Comparison of ENCODE assay signal across 19 cellular contexts in the genomic region with DNA sequence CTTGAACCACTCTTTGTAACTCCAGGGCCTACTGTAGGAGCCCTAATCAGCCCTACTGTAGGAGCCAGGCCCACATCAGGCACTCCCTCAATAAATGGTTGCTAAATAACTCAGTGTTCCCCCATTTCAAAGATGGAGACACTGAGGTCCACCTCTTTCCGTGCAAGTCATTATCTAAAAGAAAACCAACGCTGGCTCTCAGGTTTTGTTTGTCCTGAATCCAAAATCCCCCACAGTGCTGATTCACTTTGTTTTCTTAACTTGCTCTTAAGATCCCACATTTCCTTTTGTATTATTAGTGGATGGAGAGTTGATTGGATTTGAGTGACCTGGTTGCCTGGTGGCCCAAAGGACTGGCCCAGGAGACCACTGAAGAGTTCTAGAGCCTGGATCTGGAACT.
"Had no signal": no experiment of that assay in that cellular context is flagged by ENCODE, and none has a peak within 500 bp of the region (broad histone marks: within the 10 kb centered on the region; RNA-seq: fewer than 3 reads in every experiment).

No MANE protein-coding gene starts in this region.

- H3K4me3 Mint-ChIP-seq: activated naive CD8-positive, alpha-beta T cell treated with anti-CD3 and anti-CD28 coated beads, Interleukin-2, amount 50 U/mL, for 24 hours; activated T-helper 1 cell treated with anti-CD3 and anti-CD28 coated beads, Interleukin-12 subunit alpha, Interleukin-12 subunit beta, Interleukin-2, Interleukin-4 antibody, amounts not matched to agents 30 ng/mL and 10 ng/mL and 1 ng/mL, durations not matched to agents 14 hours and 24 hours and 36 hours; central memory CD8-positive, alpha-beta T cell; stimulated activated memory B cell treated with anti-CD40 and anti-IgM and Interleukin-4, amounts not matched to agents 10 μg/mL and 1 μg/mL and 100 μg/mL, for 72 hours had no signal

- H3K4me1 Mint-ChIP-seq: activated naive CD8-positive, alpha-beta T cell treated with anti-CD3 and anti-CD28 coated beads, Interleukin-2, amount 50 U/mL, for 24 hours; central memory CD8-positive, alpha-beta T cell had no signal

- H3K27me3 ChIP-seq: ascending aorta, ovary, tibial nerve, vagina had no signal

- H3K4me1 ChIP-seq: tibial nerve, vagina had no signal

- FAIRE-seq: frontal cortex had no signal

- H3K27ac Mint-ChIP-seq: activated naive CD8-positive, alpha-beta T cell treated with anti-CD3 and anti-CD28 coated beads, Interleukin-2, amount 50 U/mL, for 24 hours; activated T-helper 1 cell treated with anti-CD3 and anti-CD28 coated beads, Interleukin-12 subunit alpha, Interleukin-12 subunit beta, Interleukin-2, Interleukin-4 antibody, amounts not matched to agents 30 ng/mL and 10 ng/mL and 1 ng/mL, durations not matched to agents 14 hours and 24 hours and 36 hours; stimulated activated memory B cell treated with anti-CD40 and anti-IgM and Interleukin-4, amounts not matched to agents 10 μg/mL and 1 μg/mL and 100 μg/mL, for 72 hours had no signal

- H3K27ac ChIP-seq: ascending aorta, heart right ventricle, ovary, tibial nerve, vagina had no signal

- H3K9me3 ChIP-seq: ascending aorta, heart right ventricle, ovary, tibial nerve, vagina had no signal

- H3K9me3 Mint-ChIP-seq: activated naive CD8-positive, alpha-beta T cell treated with anti-CD3 and anti-CD28 coated beads, Interleukin-2, amount 50 U/mL, for 24 hours; activated T-helper 1 cell treated with anti-CD3 and anti-CD28 coated beads, Interleukin-12 subunit alpha, Interleukin-12 subunit beta, Interleukin-2, Interleukin-4 antibody, amounts not matched to agents 30 ng/mL and 10 ng/mL and 1 ng/mL, durations not matched to agents 14 hours and 24 hours and 36 hours; central memory CD8-positive, alpha-beta T cell; stimulated activated memory B cell treated with anti-CD40 and anti-IgM and Interleukin-4, amounts not matched to agents 10 μg/mL and 1 μg/mL and 100 μg/mL, for 72 hours had no signal

- H3K36me3 Mint-ChIP-seq: stimulated activated memory B cell treated with anti-CD40 and anti-IgM and Interleukin-4, amounts not matched to agents 10 μg/mL and 1 μg/mL and 100 μg/mL, for 72 hours had no signal

- DNase-seq: activated CD4-positive, alpha-beta T cell treated with anti-CD3 and anti-CD28 coated beads, Interleukin-2, amount 50 U/mL, for 1 hour; activated CD8-positive, alpha-beta memory T cell treated with anti-CD3 and anti-CD28 coated beads for 24 hours; activated naive CD4-positive, alpha-beta T cell treated with Interleukin-2 at 50 U/mL for 16 hours; activated naive CD8-positive, alpha-beta T cell treated with anti-CD3 and anti-CD28 coated beads, Interleukin-2, amount 50 U/mL, for 24 hours; effector CD8-positive, alpha-beta T cell; heart right ventricle; left colon; midbrain; ovary; stimulated activated CD4-positive, alpha-beta T cell treated with anti-CD3 and anti-CD28 coated beads, Interleukin-2, amount 100 ng/mL, for 48 hours had no signal

- ATAC-seq: activated CD4-positive, CD25-positive, alpha-beta regulatory T cell treated with anti-CD3 and anti-CD28 coated beads, Interleukin-2, amount 50 U/mL, for 24 hours; activated naive CD8-positive, alpha-beta T cell treated with anti-CD3 and anti-CD28 coated beads, Interleukin-2, amount 50 U/mL, for 24 hours; left colon; stimulated activated memory B cell treated with anti-CD40 and anti-IgM and Interleukin-4, amounts not matched to agents 10 μg/mL and 1 μg/mL and 100 μg/mL, for 72 hours had no signal

- H3K4me3 ChIP-seq: ascending aorta, heart right ventricle, lung, ovary, tibial nerve, vagina had no signal

- H3K36me3 ChIP-seq: heart right ventricle, ovary, tibial nerve, vagina had no signal
